8 cellular contexts compared by ENCODE assay signal in genomic region chr12:53253298-53253697, GRCh38. TPM values are rescaled to one million over a fixed set of nuclear protein-coding genes. Genes with fewer than 3 reads are reported as not detected.
DNase-seq lines count a peak whose midpoint lies in the region; ATAC-seq, FAIRE-seq and TF ChIP-seq lines count a peak whose summit lies in the region.

No MANE protein-coding gene starts in this region.

- no peak for FAIRE-seq in keratinocyte (lab: Jason Lieb, UNC)
- FAIRE-seq in GM12891 (lab: Jason Lieb, UNC) = no peak

- H3K4me1 ChIP-seq in keratinocyte (ENCODE audit: control insufficient read depth, extremely low read depth, insufficient read depth, low read length) = peaks cover 20% of the 10 kb centered on the region
- H3K4me1 ChIP-seq in suprapubic skin = peaks cover 44% of the 10 kb centered on the region

- TF ChIP-seq EP300 in suprapubic skin (IDR thresholded peaks at IDR 0.05) = no peak

- dilution Hi-C loops in keratinocyte (cut with MboI; ENCODE audit: extremely low pct_ligation_motif_present, low sequenced_read_pairs) = no loop called here

- no peaks in the 10 kb centered on the region for H4K20me1 ChIP-seq in keratinocyte (ENCODE audit: control insufficient read depth, extremely low read depth, insufficient read depth, low read length)

- H3K36me3 Mint-ChIP-seq in activated T-cell treated with anti-CD3 and anti-CD28 coated beads, Interleukin-2, amount 50 U/mL, for 72 hours (ENCODE audit: insufficient read depth in 2 of 2) = peaks cover 2 to 3% of the 10 kb centered on the region in 2 donors
- H3K36me3 Mint-ChIP-seq in activated CD8-positive, alpha-beta T cell treated with anti-CD3 and anti-CD28 coated beads for 36 hours (ENCODE audit: low read depth) = peaks cover 11% of the 10 kb centered on the region

- intact Hi-C loops in activated CD8-positive, alpha-beta T cell treated with anti-CD3 and anti-CD28 coated beads for 36 hours (cut with micrococcal nuclease) = loop anchor here (2.0 kb wide), 1 partner anchor 38 kb away; no protein-coding TSS in a partner anchor

- peaks cover 17% of the 10 kb centered on the region for H3K79me2 ChIP-seq in keratinocyte (ENCODE audit: control insufficient read depth, insufficient read depth, low read length)

- H3K9me1 ChIP-seq in keratinocyte (ENCODE audit: control insufficient read depth, extremely low read depth, insufficient read depth, low read length) = no peaks in the 10 kb centered on the region

- CTCF ChIA-PET in activated CD8-positive, alpha-beta T cell treated with anti-CD3 and anti-CD28 coated beads for 36 hours (lab: Charles Lee) = interaction anchor here (1.0 to 6.4 kb wide), 8 partner anchors 8 to 94 kb away, joined by 3 to 100 read pairs (median 4); partner anchors contain the start of genes AAAS and ESPL1

- H3K4me2 ChIP-seq in keratinocyte (ENCODE audit: control insufficient read depth, extremely low read depth, insufficient read depth, low read depth, low read length) = peak overlapping the region; percentile 78

- no peak for DNase-seq in activated T-cell treated with anti-CD3 and anti-CD28 coated beads, Interleukin-2, amount 50 U/mL, for 72 hours
- no peak for DNase-seq in activated T-cell treated with anti-CD3 and anti-CD28 coated beads, Interleukin-2, amount 50 U/mL, for 48 hours
- DNase-seq in activated CD8-positive, alpha-beta T cell treated with anti-CD3 and anti-CD28 coated beads for 36 hours = no peak
- DNase-seq in keratinocyte (ENCODE audit: low read depth, low spot score) = no peak
- no peak for DNase-seq in suprapubic skin (ENCODE audit: low spot score in 2 of 2)
- no peak for DNase-seq in GM12891 (ENCODE audit: insufficient read length, low spot score)
- DNase-seq in NK-92 treated with Interleukin-12 subunit alpha and Interleukin-12 subunit beta, amount 100 ng/mL, for 24 hours (lab: John Stamatoyannopoulos, UW) = no peak
- DNase-seq in NCI-H2107 treated with DMSO at 0.1 percent for 48 hours (lab: John Stamatoyannopoulos, UW; ENCODE audit: unreplicated experiment) = no peak

- POLR2A ChIA-PET in activated CD8-positive, alpha-beta T cell treated with anti-CD3 and anti-CD28 coated beads for 36 hours (lab: Charles Lee) = interaction anchor here (0.9 to 1.8 kb wide), 6 partner anchors 12 to 68 kb away, joined by 3 to 8 read pairs (median 4); partner anchors contain the start of genes ITGB7 and RARG

- no peak overlapping the region for H3K9ac ChIP-seq in keratinocyte (ENCODE audit: control insufficient read depth, extremely low read depth, insufficient read depth, low read length)

- ATAC-seq in activated T-cell treated with anti-CD3 and anti-CD28 coated beads, Interleukin-2, amount 50 U/mL, for 72 hours (replicated peaks in 1 of 2) = no peak
- ATAC-seq in activated CD8-positive, alpha-beta T cell treated with anti-CD3 and anti-CD28 coated beads for 36 hours = no peak

- no peaks in the 10 kb centered on the region for H3K27me3 Mint-ChIP-seq in activated T-cell treated with anti-CD3 and anti-CD28 coated beads, Interleukin-2, amount 50 U/mL, for 72 hours (ENCODE audit: low read depth)
- no peaks in the 10 kb centered on the region for H3K27me3 Mint-ChIP-seq in activated CD8-positive, alpha-beta T cell treated with anti-CD3 and anti-CD28 coated beads for 36 hours

- H3K36me3 ChIP-seq in keratinocyte (ENCODE audit: control insufficient read depth in 2 of 2, extremely low read depth in 1 of 2, insufficient read depth in 2 of 2, low read length in 2 of 2) (peaks cover 9 to 17% of the 10 kb centered on the region in 2 experiments), suprapubic skin (peaks cover 9% of the 10 kb centered on the region)

- H3K27ac ChIP-seq in keratinocyte (ENCODE audit: control insufficient read depth, insufficient read depth, low read length) (no peak overlapping the region), suprapubic skin (peak overlapping the region; percentile 87)

- H3K9me3 ChIP-seq in keratinocyte (ENCODE audit: control insufficient read depth, low read depth, low read length) = no peaks in the 10 kb centered on the region
- H3K9me3 ChIP-seq in suprapubic skin = no peaks in the 10 kb centered on the region

- TF ChIP-seq POLR2A in suprapubic skin (IDR thresholded peaks at IDR 0.05) (no peak), GM12891 (IDR thresholded peaks at IDR 0.05; ENCODE audit: low read depth, low read length) (no peak)

- peak overlapping the region; percentile 98 to 99 for H3K4me3 Mint-ChIP-seq in activated T-cell treated with anti-CD3 and anti-CD28 coated beads, Interleukin-2, amount 50 U/mL, for 72 hours
- peak overlapping the region; percentile 83 for H3K4me3 Mint-ChIP-seq in activated CD8-positive, alpha-beta T cell treated with anti-CD3 and anti-CD28 coated beads for 36 hours

- no peaks in the 10 kb centered on the region for H3K27me3 ChIP-seq in keratinocyte (ENCODE audit: control insufficient read depth, extremely low read depth, insufficient read depth, low read length)
- H3K27me3 ChIP-seq in suprapubic skin = no peaks in the 10 kb centered on the region

- 93% methylated on average over 8 of the region's 13 CpGs for WGBS in suprapubic skin

- TF ChIP-seq CTCF in activated CD8-positive, alpha-beta T cell treated with anti-CD3 and anti-CD28 coated beads for 36 hours (IDR thresholded peaks at IDR 0.05) = no peak
- TF ChIP-seq CTCF in keratinocyte (optimal IDR thresholded peaks at IDR 0.05 in 1 of 3, IDR thresholded peaks at IDR 0.05 in 1 of 3, conservative IDR thresholded peaks at IDR 0.05 in 1 of 3; ENCODE audit: extremely low read depth in 1 of 3, insufficient read depth in 2 of 3, low read length in 3 of 3) (no peak), suprapubic skin (IDR thresholded peaks at IDR 0.05) (no peak)

- H3K4me1 Mint-ChIP-seq in activated T-cell treated with anti-CD3 and anti-CD28 coated beads, Interleukin-2, amount 50 U/mL, for 72 hours (ENCODE audit: low read depth) = peaks cover 54% of the 10 kb centered on the region
- peaks cover 39% of the 10 kb centered on the region for H3K4me1 Mint-ChIP-seq in activated CD8-positive, alpha-beta T cell treated with anti-CD3 and anti-CD28 coated beads for 36 hours (ENCODE audit: low read depth)

- H3K4me3 ChIP-seq in keratinocyte (ENCODE audit: control insufficient read depth in 2 of 3, extremely low read depth in 1 of 3, insufficient read depth in 2 of 3, low read depth in 1 of 3, low read length in 3 of 3) (peak overlapping the region in 2 of 3 experiments; percentile 90 to 95), suprapubic skin (peak overlapping the region; percentile 65)

- H2AFZ ChIP-seq in keratinocyte (ENCODE audit: control insufficient read depth, low read length) = no peak overlapping the region

- H3K9me3 Mint-ChIP-seq in activated T-cell treated with anti-CD3 and anti-CD28 coated beads, Interleukin-2, amount 50 U/mL, for 72 hours = no peaks in the 10 kb centered on the region
- no peaks in the 10 kb centered on the region for H3K9me3 Mint-ChIP-seq in activated CD8-positive, alpha-beta T cell treated with anti-CD3 and anti-CD28 coated beads for 36 hours

- peak overlapping the region; percentile 64 for H3K27ac Mint-ChIP-seq in activated T-cell treated with anti-CD3 and anti-CD28 coated beads, Interleukin-2, amount 50 U/mL, for 72 hours
- peak overlapping the region; percentile 95 for H3K27ac Mint-ChIP-seq in activated CD8-positive, alpha-beta T cell treated with anti-CD3 and anti-CD28 coated beads for 36 hours

RNA-seq across cellular contexts. Expression of gene ESPL1, which starts 14.8 kb away (rescaled TPM):
- 10 to 100 TPM; 71.9 to 75.5 TPM for total RNA-seq in activated T-cell treated with anti-CD3 and anti-CD28 coated beads, Interleukin-2, amount 50 U/mL, for 72 hours
- total RNA-seq in activated CD8-positive, alpha-beta T cell treated with anti-CD3 and anti-CD28 coated beads for 36 hours = 10 to 100 TPM; 62.1 to 63.4 TPM
- polyA plus RNA-seq in keratinocyte = 0.80 to 3.7 TPM (median 3.7 TPM) in 3 replicates
- polyA plus RNA-seq in keratinocyte (2011; ENCODE audit: low read depth) = 1.3 TPM
- 0.46 and 0.64 TPM in 2 replicates for polyA plus RNA-seq in keratinocyte (2011; cell fraction: cytosol; rRNA removed)
- 4.3 and 5.5 TPM in 2 replicates for polyA plus RNA-seq in keratinocyte (2011; cell fraction: nucleus; rRNA removed)
- polyA plus RNA-seq in keratinocyte (2012; ENCODE audit: low replicate concordance) = 1.0 and 3.0 TPM in 2 replicates
- 1.5 to 9.7 TPM (median 5.8 TPM) in 3 replicates for polyA minus RNA-seq in keratinocyte
- 2.9 TPM for polyA minus RNA-seq in keratinocyte (2011; cell fraction: cytosol; rRNA and poly(A)+ RNA removed)
- polyA minus RNA-seq in keratinocyte (2011; cell fraction: nucleus; rRNA and poly(A)+ RNA removed) = 2.1 and 2.9 TPM in 2 replicates
- total RNA-seq in suprapubic skin = 10 to 100 TPM in 1 of 4 donors, 1 to 10 TPM in 3; 5.7 to 10.6 (median 6.1) TPM
- polyA plus RNA-seq in GM12891 (2012; ENCODE audit: low read depth, missing spikeins) = 11.6 TPM

RNA-seq across cellular contexts. Expression of gene RARG, which starts 21.3 kb away (rescaled TPM):
- 10 to 100 TPM; 36.7 to 37.3 TPM for total RNA-seq in activated T-cell treated with anti-CD3 and anti-CD28 coated beads, Interleukin-2, amount 50 U/mL, for 72 hours
- 10 to 100 TPM; 19.7 to 20.3 TPM for total RNA-seq in activated CD8-positive, alpha-beta T cell treated with anti-CD3 and anti-CD28 coated beads for 36 hours
- 26.4 to 31.5 TPM (median 30.9 TPM) in 3 replicates for polyA plus RNA-seq in keratinocyte
- 43.6 TPM for polyA plus RNA-seq in keratinocyte (2011; ENCODE audit: low read depth)
- polyA plus RNA-seq in keratinocyte (2011; cell fraction: cytosol; rRNA removed) = 26.0 and 36.6 TPM in 2 replicates
- polyA plus RNA-seq in keratinocyte (2011; cell fraction: nucleus; rRNA removed) = 31.8 and 38.9 TPM in 2 replicates
- 39.6 and 84.0 TPM in 2 replicates for polyA plus RNA-seq in keratinocyte (2012; ENCODE audit: low replicate concordance)
- polyA minus RNA-seq in keratinocyte = 48.5 to 64.1 TPM (median 57.6 TPM) in 3 replicates
- 42.2 TPM for polyA minus RNA-seq in keratinocyte (2011; cell fraction: cytosol; rRNA and poly(A)+ RNA removed)
- 24.9 and 25.7 TPM in 2 replicates for polyA minus RNA-seq in keratinocyte (2011; cell fraction: nucleus; rRNA and poly(A)+ RNA removed)
- total RNA-seq in suprapubic skin = 100 to 1,000 TPM; 140 to 198 (median 172) TPM
- 4.0 TPM for polyA plus RNA-seq in GM12891 (2012; ENCODE audit: low read depth, missing spikeins)

RNA-seq across cellular contexts. Expression of gene PFDN5, which starts 42.0 kb away (rescaled TPM):
- total RNA-seq in activated T-cell treated with anti-CD3 and anti-CD28 coated beads, Interleukin-2, amount 50 U/mL, for 72 hours = 100 to 1,000 TPM; 301 to 318 TPM
- total RNA-seq in activated CD8-positive, alpha-beta T cell treated with anti-CD3 and anti-CD28 coated beads for 36 hours = 100 to 1,000 TPM; 322 to 373 TPM
- polyA plus RNA-seq in keratinocyte = 546 to 674 TPM (median 659 TPM) in 3 replicates
- polyA plus RNA-seq in keratinocyte (2011; ENCODE audit: low read depth) = 1,063 TPM
- polyA plus RNA-seq in keratinocyte (2011; cell fraction: cytosol; rRNA removed) = 648 and 832 TPM in 2 replicates
- 474 and 508 TPM in 2 replicates for polyA plus RNA-seq in keratinocyte (2011; cell fraction: nucleus; rRNA removed)
- polyA plus RNA-seq in keratinocyte (2012; ENCODE audit: low replicate concordance) = 440 and 574 TPM in 2 replicates
- polyA minus RNA-seq in keratinocyte = 84.4 to 171 TPM (median 143 TPM) in 3 replicates
- polyA minus RNA-seq in keratinocyte (2011; cell fraction: cytosol; rRNA and poly(A)+ RNA removed) = 74.6 TPM
- polyA minus RNA-seq in keratinocyte (2011; cell fraction: nucleus; rRNA and poly(A)+ RNA removed) = 34.1 and 57.4 TPM in 2 replicates
- 100 to 1,000 TPM; 457 to 612 (median 511) TPM for total RNA-seq in suprapubic skin
- 829 TPM for polyA plus RNA-seq in GM12891 (2012; ENCODE audit: low read depth, missing spikeins)

RNA-seq across cellular contexts. Expression of gene MYG1, which starts 46.2 kb away (rescaled TPM):
- total RNA-seq in activated T-cell treated with anti-CD3 and anti-CD28 coated beads, Interleukin-2, amount 50 U/mL, for 72 hours = 10 to 100 TPM; 83.5 to 89.9 TPM
- total RNA-seq in activated CD8-positive, alpha-beta T cell treated with anti-CD3 and anti-CD28 coated beads for 36 hours = 10 to 100 TPM; 69.5 to 70.9 TPM
- polyA plus RNA-seq in keratinocyte = 24.2 to 31.9 TPM (median 27.2 TPM) in 3 replicates
- polyA plus RNA-seq in keratinocyte (2011; ENCODE audit: low read depth) = 10.4 TPM
- 17.9 and 28.8 TPM in 2 replicates for polyA plus RNA-seq in keratinocyte (2011; cell fraction: cytosol; rRNA removed)
- polyA plus RNA-seq in keratinocyte (2011; cell fraction: nucleus; rRNA removed) = 19.1 and 21.5 TPM in 2 replicates
- 33.5 and 42.7 TPM in 2 replicates for polyA plus RNA-seq in keratinocyte (2012; ENCODE audit: low replicate concordance)
- polyA minus RNA-seq in keratinocyte = 22.6 to 29.3 TPM (median 26.2 TPM) in 3 replicates
- polyA minus RNA-seq in keratinocyte (2011; cell fraction: cytosol; rRNA and poly(A)+ RNA removed) = 46.0 TPM
- polyA minus RNA-seq in keratinocyte (2011; cell fraction: nucleus; rRNA and poly(A)+ RNA removed) = 6.4 and 6.6 TPM in 2 replicates
- total RNA-seq in suprapubic skin = 10 to 100 TPM; 38.2 to 54.6 (median 46.3) TPM
- polyA plus RNA-seq in GM12891 (2012; ENCODE audit: low read depth, missing spikeins) = 57.8 TPM

RNA-seq across cellular contexts. Expression of gene ITGB7, which starts 46.2 kb away (rescaled TPM):
- 100 to 1,000 TPM in 1 of 2 donors, 10 to 100 TPM in 1; 88.0 to 111 TPM for total RNA-seq in activated T-cell treated with anti-CD3 and anti-CD28 coated beads, Interleukin-2, amount 50 U/mL, for 72 hours
- 100 to 1,000 TPM; 121 to 137 TPM for total RNA-seq in activated CD8-positive, alpha-beta T cell treated with anti-CD3 and anti-CD28 coated beads for 36 hours
- polyA plus RNA-seq in keratinocyte = 0.58 to 2.4 TPM (median 0.83 TPM) in 3 replicates
- polyA plus RNA-seq in keratinocyte (2011; ENCODE audit: low read depth) = 4.2 TPM
- 0.19 and 0.21 TPM in 2 replicates for polyA plus RNA-seq in keratinocyte (2011; cell fraction: cytosol; rRNA removed)
- 7.8 and 8.3 TPM in 2 replicates for polyA plus RNA-seq in keratinocyte (2011; cell fraction: nucleus; rRNA removed)
- 0.76 and 8.4 TPM in 2 replicates for polyA plus RNA-seq in keratinocyte (2012; ENCODE audit: low replicate concordance)
- polyA minus RNA-seq in keratinocyte = 3.5 to 9.8 TPM (median 4.8 TPM) in 3 replicates
- not detected for polyA minus RNA-seq in keratinocyte (2011; cell fraction: cytosol; rRNA and poly(A)+ RNA removed)
- polyA minus RNA-seq in keratinocyte (2011; cell fraction: nucleus; rRNA and poly(A)+ RNA removed) = 3.8 and 4.5 TPM in 2 replicates
- total RNA-seq in suprapubic skin = 10 to 100 TPM in 1 of 4 donors, 1 to 10 TPM in 3; 2.9 to 29.1 (median 6.8) TPM
- polyA plus RNA-seq in GM12891 (2012; ENCODE audit: low read depth, missing spikeins) = 154 TPM

Comparison
In these comparisons a context has a peak if more than half of its experiments do, and no peak if none do; other contexts are left out.
1. RNA of gene ESPL1, which starts 14.8 kb away (total RNA-seq): 71.9 to 75.5 TPM in activated T-cell treated with anti-CD3 and anti-CD28 coated beads, Interleukin-2, amount 50 U/mL, for 72 hours and 62.1 to 63.4 TPM in activated CD8-positive, alpha-beta T cell treated with anti-CD3 and anti-CD28 coated beads for 36 hours; 5.7 to 10.6 TPM in suprapubic skin; every median in the first group is over 4 times any median in the second.